ENCODE assay signal across 27 cellular contexts in genomic region chr10:43123361-43124093, GRCh38. TPM values are rescaled to one million over a fixed set of nuclear protein-coding genes. Genes with fewer than 3 reads are reported as not detected.
A peak's percentile ranks its signal among the peaks of the same experiment; 100 is the strongest.
DNase-seq lines count a peak whose midpoint lies in the region; ATAC-seq and TF ChIP-seq lines count a peak whose summit lies in the region.
"Had no signal": no experiment of that assay in that cellular context is flagged by ENCODE, and none has a peak within 500 bp of the region (broad histone marks: within the 10 kb centered on the region; RNA-seq: fewer than 3 reads in every experiment).

No MANE protein-coding gene starts in this region.

- H4K91ac ChIP-seq in H9 (ENCODE audit: insufficient read length, low read depth, low read length): no peak overlapping the region

- H3K9me3 Mint-ChIP-seq in H9 (no peaks in the 10 kb centered on the region), osteocyte (ENCODE audit: unreplicated experiment) (no peaks in the 10 kb centered on the region)
- H3K9me3 Mint-ChIP-seq: activated T-cell treated with anti-CD3 and anti-CD28 coated beads, Interleukin-2, amount 50 U/mL, for 72 hours; CD8-positive, alpha-beta T cell; neural crest cell had no signal

- no peak overlapping the region for H3K27ac Mint-ChIP-seq in H9
- no peak overlapping the region for H3K27ac Mint-ChIP-seq in osteocyte (ENCODE audit: unreplicated experiment)
- H3K27ac Mint-ChIP-seq: activated T-cell treated with anti-CD3 and anti-CD28 coated beads, Interleukin-2, amount 50 U/mL, for 72 hours; CD8-positive, alpha-beta T cell had no signal

- no peak for ATAC-seq in HG02759 (IDR thresholded peaks at IDR 0.05; ENCODE audit: unreplicated experiment)
- ATAC-seq: activated T-cell treated with anti-CD3 and anti-CD28 coated beads, Interleukin-2, amount 50 U/mL, for 72 hours; CD8-positive, alpha-beta T cell; gastroesophageal sphincter; lower lobe of right lung; mucosa of descending colon; upper lobe of right lung had no signal

- no peak overlapping the region for H2BK12ac ChIP-seq in H9 (ENCODE audit: insufficient read length, low read depth, low read length)

- H3K36me3 ChIP-seq in adrenal gland (replicated peaks in 1 of 2): no peaks in the 10 kb centered on the region
- H3K36me3 ChIP-seq: gastroesophageal sphincter, lower lobe of right lung, upper lobe of right lung had no signal

- no peaks in the 10 kb centered on the region for H3K4me1 ChIP-seq in H9 (ENCODE audit: insufficient read depth, low read length)
- no peaks in the 10 kb centered on the region for H3K4me1 ChIP-seq in adrenal gland (replicated peaks in 1 of 2)
- H3K4me1 ChIP-seq: upper lobe of right lung had no signal

- no peak overlapping the region for H3K9ac ChIP-seq in H9 (ENCODE audit: extremely low read depth, insufficient read length, low read length)
- H3K9ac ChIP-seq: GM23248, KMS-11 had no signal

- H3K23me2 ChIP-seq in H9 (ENCODE audit: insufficient read length, low read depth, low read length, poor library complexity, severe bottlenecking): peaks cover 2% of the 10 kb centered on the region

- no peaks in the 10 kb centered on the region for H3K79me2 ChIP-seq in H9 (ENCODE audit: insufficient read depth, low read length)

- H2BK20ac ChIP-seq in H9 (ENCODE audit: low read depth, low read length, poor library complexity, severe bottlenecking): no peak overlapping the region

- no peak overlapping the region for H2BK5ac ChIP-seq in H9 (ENCODE audit: insufficient read length, low read length)

- H3K36me3 Mint-ChIP-seq in H9 (ENCODE audit: insufficient read depth in 1 of 3, low read depth in 3 of 3) (peaks cover 0 to 10% (median 7%) of the 10 kb centered on the region in 3 experiments; a peak in 4 of 7 replicates), osteocyte (ENCODE audit: unreplicated experiment) (no peaks in the 10 kb centered on the region)
- H3K36me3 Mint-ChIP-seq: CD8-positive, alpha-beta T cell had no signal

- intact Hi-C loops in adrenal gland (cut with DNase I): no loop called here

- H3K9me3 ChIP-seq in H9 (ENCODE audit: control insufficient read depth, low read depth, low read length): no peaks in the 10 kb centered on the region
- no peaks in the 10 kb centered on the region for H3K9me3 ChIP-seq in adrenal gland (replicated peaks in 1 of 3)
- H3K9me3 ChIP-seq: gastroesophageal sphincter, lower lobe of right lung, mucosa of descending colon, upper lobe of right lung had no signal

- H3T11ph ChIP-seq in H9 (ENCODE audit: low read length): no peak overlapping the region

- no peaks in the 10 kb centered on the region for H4K20me1 ChIP-seq in H9 (ENCODE audit: control insufficient read depth, insufficient read depth, insufficient read length)

- H3K4me1 Mint-ChIP-seq in H9 (no peaks in the 10 kb centered on the region), osteocyte (ENCODE audit: unreplicated experiment) (peaks cover 15% of the 10 kb centered on the region)

- DNase-seq in NCI-H1417 (lab: John Stamatoyannopoulos, UW) (peak in 2 of 3 experiments; percentile 10 to 62), NCI-H1417 treated with DMSO at 0.1 percent for 48 hours (lab: John Stamatoyannopoulos, UW) (no peak), H9 (peak; percentile 13), adrenal gland (peak in 4 of 7 donors; percentile 2 to 43 (median 9)), osteocyte (ENCODE audit: extremely low spot score, unreplicated experiment) (peak; percentile 60), OCI-M2 (lab: John Stamatoyannopoulos, UW; ENCODE audit: unreplicated experiment) (no peak), occipital lobe (lab: John Stamatoyannopoulos, UW) (no peak)
- DNase-seq: 8988T; activated CD4-positive, alpha-beta T cell treated with anti-CD3 and anti-CD28 coated beads, Interleukin-2, amount 50 U/mL, for 48 hours; activated naive CD4-positive, alpha-beta T cell treated with anti-CD3 and anti-CD28 coated beads, Interleukin-2, amount 50 U/mL, for 16 hours; activated T-cell treated with anti-CD3 and anti-CD28 coated beads, Interleukin-2, amount 50 U/mL, for 72 hours; cortex of kidney; GM23248; lower lobe of right lung; MV-4-11; NCI-H2029 treated with DMSO at 0.1 percent for 48 hours; NCI-H2227 treated with DMSO at 0.1 percent for 48 hours; NCI-H82; stimulated activated CD8-positive, alpha-beta memory T cell treated with anti-CD3 and anti-CD28 coated beads, Interleukin-4, amount 100 ng/mL, for 48 hours; upper lobe of right lung had no signal

- no peak overlapping the region for H3K23ac ChIP-seq in H9 (ENCODE audit: insufficient read length, low read depth, low read length)

- H2BK15ac ChIP-seq in H9 (ENCODE audit: low read depth, low read length): no peak overlapping the region

- no peak overlapping the region for H3K18ac ChIP-seq in H9 (ENCODE audit: insufficient read length, low read depth, low read length)

- H4K5ac ChIP-seq in H9 (ENCODE audit: insufficient read length, low read depth, low read length): no peak overlapping the region

- TF ChIP-seq CTCF in H9 (conservative IDR thresholded peaks at IDR 0.05): no peak
- no peak for TF ChIP-seq CTCF in adrenal gland (IDR thresholded peaks at IDR 0.05)
- no peak for TF ChIP-seq CTCF in osteocyte (IDR thresholded peaks at IDR 0.05)

- H3K27ac ChIP-seq in H9 (ENCODE audit: insufficient read length, low read depth, low read length) (no peak overlapping the region), adrenal gland (no peak overlapping the region)
- H3K27ac ChIP-seq: gastroesophageal sphincter, GM23248, KMS-11, lower lobe of right lung, SK-N-MC, upper lobe of right lung had no signal

- no peak overlapping the region for H3K4me2 ChIP-seq in H9 (ENCODE audit: insufficient read depth, insufficient read length, low read length)
- H3K4me2 ChIP-seq: KMS-11 had no signal

- no peak overlapping the region for H4K8ac ChIP-seq in H9 (replicated peaks; ENCODE audit: insufficient read length, low read depth, low read length)

- WGBS in H9 (ENCODE audit: extremely low coverage, insufficient read length, low lambda C conversion rate): no CpG with 5 or more reads among the region's 9 CpGs
- WGBS in adrenal gland, 4 donors: 75 to 94% (median 82%) methylated on average over 5 to 9 of the region's 9 CpGs

- H3K4me3 Mint-ChIP-seq in H9 (no peak overlapping the region), osteocyte (ENCODE audit: unreplicated experiment) (no peak overlapping the region)
- H3K4me3 Mint-ChIP-seq: activated T-cell treated with anti-CD3 and anti-CD28 coated beads, Interleukin-2, amount 50 U/mL, for 72 hours; CD8-positive, alpha-beta T cell; neural crest cell had no signal

- H3K4ac ChIP-seq in H9 (ENCODE audit: low read depth, low read length): no peak overlapping the region

- H3K27me3 Mint-ChIP-seq in H9 (ENCODE audit: low read depth) (no peaks in the 10 kb centered on the region; the same call in 1 of the 2 replicates), osteocyte (ENCODE audit: unreplicated experiment) (peaks cover 4% of the 10 kb centered on the region)

- no peak overlapping the region for H3K4me3 ChIP-seq in adrenal gland
- H3K4me3 ChIP-seq: gastroesophageal sphincter, GM23248, lower lobe of right lung, mucosa of descending colon, SK-N-MC, upper lobe of right lung had no signal

- no peak overlapping the region for H2AK5ac ChIP-seq in H9 (ENCODE audit: insufficient read length, low read length)

- no peak overlapping the region; the same call in 1 of the 2 replicates for H3K14ac ChIP-seq in H9 (ENCODE audit: insufficient read depth, low read length)

- no peaks in the 10 kb centered on the region for H3K79me1 ChIP-seq in H9 (ENCODE audit: insufficient read depth, low read depth, low read length, poor library complexity, severe bottlenecking)

- TF ChIP-seq POLR2A in adrenal gland (IDR thresholded peaks at IDR 0.05): no peak

- no peak overlapping the region for H2AFZ ChIP-seq in H9 (ENCODE audit: low read length)
- H2AFZ ChIP-seq: GM23248 had no signal

- H3K27me3 ChIP-seq in H9 (ENCODE audit: insufficient read depth, low read length): no peaks in the 10 kb centered on the region
- no peaks in the 10 kb centered on the region for H3K27me3 ChIP-seq in adrenal gland
- H3K27me3 ChIP-seq: gastroesophageal sphincter, upper lobe of right lung had no signal

- no peak overlapping the region for H3K56ac ChIP-seq in H9 (ENCODE audit: insufficient read length, low read depth, low read length)

- H2BK120ac ChIP-seq in H9 (ENCODE audit: low read depth, low read length, poor library complexity, severe bottlenecking): no peak overlapping the region

RNA-seq across cellular contexts. Expression of gene CSGALNACT2, which starts 14.7 kb away (rescaled TPM):
- 8.9 and 9.7 TPM in 2 replicates for total RNA-seq in H9 (2021)
- total RNA-seq in adrenal gland: 10 to 100 TPM in 7 of 8 donors, 1 to 10 TPM in 1; 7.9 to 19.4 (median 13.5) TPM
- polyA plus RNA-seq in adrenal gland: 10 to 100 TPM in 1 of 3 donors, 1 to 10 TPM in 2; 5.8 to 15.3 (median 6.5) TPM
- 36.6 and 38.7 TPM in 2 replicates for total RNA-seq in osteocyte
- total RNA-seq in occipital lobe: 68.3 TPM

RNA-seq across cellular contexts. Expression of gene RET, which starts 46.7 kb away (rescaled TPM):
- 11.2 and 12.2 TPM in 2 replicates for total RNA-seq in H9 (2021)
- 10 to 100 TPM in 3 of 8 donors, 1 to 10 TPM in 5; 1.6 to 43.6 (median 3.7) TPM for total RNA-seq in adrenal gland
- 10 to 100 TPM in 2 of 3 donors, 1 to 10 TPM in 1; 8.1 to 34.1 (median 24.3) TPM for polyA plus RNA-seq in adrenal gland
- total RNA-seq in osteocyte: 0.43 and 1.1 TPM in 2 replicates
- total RNA-seq in occipital lobe: 0.94 TPM
- total RNA-seq: CD8-positive, alpha-beta T cell; GM23248 had no signal
- polyA plus RNA-seq: GM23248 had no signal

Comparison
In these comparisons a context has a peak if more than half of its experiments do, and no peak if none do; other contexts are left out.
1. DNase-seq: peak in NCI-H1417 (2 of 3), H9 (single experiment), adrenal gland (4 of 7) and osteocyte (single experiment); none in NCI-H1417 treated with DMSO at 0.1 percent for 48 hours (single experiment), OCI-M2 (single experiment) and occipital lobe (single experiment).